ENCODE assay signal across 21 cellular contexts in the genomic region with DNA sequence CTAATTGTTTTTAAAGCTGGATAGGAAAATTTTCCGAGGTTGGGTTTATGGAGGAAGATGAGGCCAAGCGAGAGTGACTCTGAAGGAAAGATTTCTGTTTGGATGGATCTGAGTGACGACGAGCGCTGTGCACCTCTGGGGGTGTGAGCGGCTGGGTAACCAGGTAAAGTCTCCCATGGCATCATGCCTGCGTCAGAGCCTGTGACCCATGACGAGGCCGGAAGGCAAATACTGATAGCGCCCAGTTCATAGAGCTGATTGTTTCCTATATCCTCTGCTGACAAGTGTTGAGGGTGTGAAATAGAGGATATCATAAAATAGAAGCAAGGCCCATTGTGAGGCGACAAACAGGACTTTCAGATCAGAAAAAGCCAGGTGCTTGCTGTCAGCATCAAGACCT.
"Had no signal": no experiment of that assay in that cellular context is flagged by ENCODE, and none has a peak within 500 bp of the region (broad histone marks: within the 10 kb centered on the region; RNA-seq: fewer than 3 reads in every experiment).

No MANE protein-coding gene starts in this region.

- H3K9me3 ChIP-seq: breast epithelium, left lung, neutrophil, ovary, thoracic aorta had no signal

- ATAC-seq: activated T-helper 17 cell treated with anti-CD3 and anti-CD28 coated beads, Interleukin-2, amount 50 U/mL, for 72 hours; foreskin keratinocyte; left lung; natural killer cell treated with Interleukin-12 subunit alpha and Interleukin-12 subunit beta and Interleukin-15 and Interleukin-18, amount 100 ng/mL, for 72 hours; stimulated activated effector memory CD8-positive, alpha-beta T cell treated with anti-CD3 and anti-CD28 coated beads, Interleukin-12 subunit alpha, Interleukin-12 subunit beta, amount 100 ng/mL, for 72 hours; WTC11 had no signal

- H3K27ac ChIP-seq: breast epithelium, coronary artery, foreskin keratinocyte, left lung, neutrophil, ovary, thoracic aorta had no signal

- H3K4me1 ChIP-seq: breast epithelium, left lung had no signal

- H3K4me3 ChIP-seq: breast epithelium, coronary artery, left lung, ovary, thoracic aorta had no signal

- FAIRE-seq: astrocyte had no signal

- DNase-seq: activated naive CD4-positive, alpha-beta T cell; activated T-cell treated with anti-CD3 and anti-CD28 coated beads, Interleukin-2, amount 50 U/mL, for 24 hours; effector CD4-positive, alpha-beta T cell; foreskin keratinocyte; midbrain; right cardiac atrium; stimulated activated CD4-positive, alpha-beta T cell treated with anti-CD3 and anti-CD28 coated beads, Interleukin-1b, Interleukin-23, amount 100 ng/mL, for 48 hours; T-helper 9 cell had no signal

- H3K27me3 ChIP-seq: breast epithelium, foreskin keratinocyte, left lung, ovary had no signal

- H3K36me3 ChIP-seq: breast epithelium, left lung, neutrophil, ovary, thoracic aorta had no signal

- H3K36me3 Mint-ChIP-seq: activated naive CD8-positive, alpha-beta T cell; natural killer cell treated with Interleukin-12 subunit alpha and Interleukin-12 subunit beta and Interleukin-15 and Interleukin-18, amount 100 ng/mL, for 72 hours; stimulated activated effector memory CD8-positive, alpha-beta T cell treated with anti-CD3 and anti-CD28 coated beads, Interleukin-12 subunit alpha, Interleukin-12 subunit beta, amount 100 ng/mL, for 72 hours; type B pancreatic cell; WTC11 had no signal

- H3K27ac Mint-ChIP-seq: activated naive CD8-positive, alpha-beta T cell; activated T-cell treated with anti-CD3 and anti-CD28 coated beads, Interleukin-2, amount 50 U/mL, for 24 hours; activated T-helper 17 cell treated with anti-CD3 and anti-CD28 coated beads, Interleukin-2, amount 50 U/mL, for 72 hours; natural killer cell treated with Interleukin-12 subunit alpha and Interleukin-12 subunit beta and Interleukin-15 and Interleukin-18, amount 100 ng/mL, for 72 hours; stimulated activated effector memory CD8-positive, alpha-beta T cell treated with anti-CD3 and anti-CD28 coated beads, Interleukin-12 subunit alpha, Interleukin-12 subunit beta, amount 100 ng/mL, for 72 hours; type B pancreatic cell; WTC11 had no signal

- H3K4me3 Mint-ChIP-seq: activated naive CD8-positive, alpha-beta T cell; activated T-cell treated with anti-CD3 and anti-CD28 coated beads, Interleukin-2, amount 50 U/mL, for 24 hours; activated T-helper 17 cell treated with anti-CD3 and anti-CD28 coated beads, Interleukin-2, amount 50 U/mL, for 72 hours; natural killer cell treated with Interleukin-12 subunit alpha and Interleukin-12 subunit beta and Interleukin-15 and Interleukin-18, amount 100 ng/mL, for 72 hours; stimulated activated effector memory CD8-positive, alpha-beta T cell treated with anti-CD3 and anti-CD28 coated beads, Interleukin-12 subunit alpha, Interleukin-12 subunit beta, amount 100 ng/mL, for 72 hours; type B pancreatic cell; WTC11 had no signal

- H3K9me3 Mint-ChIP-seq: activated T-cell treated with anti-CD3 and anti-CD28 coated beads, Interleukin-2, amount 50 U/mL, for 24 hours; activated T-helper 17 cell treated with anti-CD3 and anti-CD28 coated beads, Interleukin-2, amount 50 U/mL, for 72 hours; natural killer cell treated with Interleukin-12 subunit alpha and Interleukin-12 subunit beta and Interleukin-15 and Interleukin-18, amount 100 ng/mL, for 72 hours; stimulated activated effector memory CD8-positive, alpha-beta T cell treated with anti-CD3 and anti-CD28 coated beads, Interleukin-12 subunit alpha, Interleukin-12 subunit beta, amount 100 ng/mL, for 72 hours; type B pancreatic cell; WTC11 had no signal

- H3K4me1 Mint-ChIP-seq: activated T-helper 17 cell treated with anti-CD3 and anti-CD28 coated beads, Interleukin-2, amount 50 U/mL, for 72 hours had no signal
